In genomic region chr11:64341851-64342791, GRCh38 we compare ENCODE assay signal across 8 cellular contexts.
DNase-seq lines count a peak whose midpoint lies in the region; ATAC-seq, FAIRE-seq and TF ChIP-seq lines count a peak whose summit lies in the region.

No MANE protein-coding gene starts in this region.

- peak; percentile 88 for DNase-seq in HuH-7.5 (ENCODE audit: low spot score)
- DNase-seq in RWPE1 (ENCODE audit: low spot score): peak; percentile 88
- DNase-seq in activated effector memory CD4-positive, alpha-beta T cell treated with Interleukin-2 at 50 U/mL for 16 hours: peak; percentile 84
- peak; percentile 68 for DNase-seq in fibroblast of the conjunctiva (ENCODE audit: low read depth)
- peak; percentile 95 for DNase-seq in nephron progenitor cell
- peak; percentile 92 for DNase-seq in stimulated activated naive CD8-positive, alpha-beta T cell treated with anti-CD3 and anti-CD28 coated beads, Interleukin-15, Interleukin-2, amounts not matched to agents 100 U/mL and 50 U/mL, for 24 hours
- DNase-seq in HTR-8/SVneo (ENCODE audit: insufficient read length, low spot score): no peak

- TF ChIP-seq CTCF in GM12874 (IDR thresholded peaks at IDR 0.05; ENCODE audit: insufficient read depth, low read depth, low read length) (peak; percentile 42), RWPE1 (conservative IDR thresholded peaks at IDR 0.05; ENCODE audit: low read depth) (peak; percentile 82), nephron progenitor cell (IDR thresholded peaks at IDR 0.05) (peak; percentile 26)

- no peak overlapping the region for H3K27ac Mint-ChIP-seq in nephron progenitor cell

- H3K4me1 Mint-ChIP-seq in nephron progenitor cell: peaks cover 43% of the 10 kb centered on the region

- FAIRE-seq in HTR-8/SVneo (lab: Jason Lieb, UNC): no peak

- no peaks in the 10 kb centered on the region for H3K36me3 Mint-ChIP-seq in nephron progenitor cell (ENCODE audit: low read depth)

- ATAC-seq in stimulated activated naive CD8-positive, alpha-beta T cell treated with anti-CD3 and anti-CD28 coated beads, Interleukin-15, Interleukin-2, amounts not matched to agents 100 U/mL and 50 U/mL, for 24 hours: peak; percentile 73

- H3K4me3 Mint-ChIP-seq in nephron progenitor cell: peak overlapping the region; percentile 60

- CTCF ChIA-PET in RWPE1 (lab: Yijun Ruan, JAX): interaction anchor here (0.5 to 3.0 kb wide), 11 partner anchors 10 to 658 kb away, joined by 3 to 30 read pairs (median 4); partner anchors contain the start of genes PRDX5 and TRMT112

- H3K27ac ChIP-seq in RWPE1: peak overlapping the region; percentile 92

- H3K9me3 Mint-ChIP-seq in nephron progenitor cell: no peaks in the 10 kb centered on the region

- H3K27me3 Mint-ChIP-seq in nephron progenitor cell (ENCODE audit: low read depth, poor library complexity): peaks cover 16% of the 10 kb centered on the region

- POLR2A ChIA-PET in RWPE1 (lab: Yijun Ruan, JAX; ENCODE audit: low non-redundant PET): interaction anchor here (0.5 to 1.2 kb wide), 4 partner anchors 10 to 1546 kb away, joined by 3 to 9 read pairs (median 4); partner anchors contain the start of genes FIBP, PRDX5 and TRMT112

Comparison
In these comparisons a context has a peak if more than half of its experiments do, and no peak if none do; other contexts are left out.
1. CTCF ChIP-seq: peak in every context shown above with its lines; median percentile 82 in RWPE1; 42 in GM12874; 26 in nephron progenitor cell.